27 cellular contexts compared by ENCODE assay signal in the genomic region with DNA sequence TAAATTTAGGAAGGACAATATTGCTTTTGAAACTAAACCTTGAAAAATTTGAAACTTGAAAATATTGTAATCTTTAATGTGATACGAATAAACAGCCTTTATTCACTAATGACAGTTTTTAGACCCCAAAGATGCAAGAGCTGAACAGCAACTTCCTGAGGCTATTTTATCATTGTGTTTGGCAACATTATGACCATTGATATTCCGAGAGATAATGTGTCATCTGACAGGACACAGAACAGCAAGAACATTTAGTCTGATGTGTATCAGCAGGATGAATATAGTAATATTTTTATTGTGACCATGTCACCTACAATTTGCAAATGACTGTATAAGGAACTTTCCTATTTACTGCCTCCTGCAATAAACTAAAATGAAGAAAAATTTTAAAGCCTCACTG.
"Had no signal": no experiment of that assay in that cellular context is flagged by ENCODE, and none has a peak within 500 bp of the region (broad histone marks: within the 10 kb centered on the region; RNA-seq: fewer than 3 reads in every experiment).

No MANE protein-coding gene starts in this region.

- DNase-seq: activated CD4-positive, alpha-beta memory T cell treated with anti-CD3 and anti-CD28 coated beads, Interleukin-2, amount 10 ng/mL, durations not matched to agents 7 days and 5 days; activated CD4-positive, alpha-beta T cell treated with anti-CD3 and anti-CD28 coated beads for 1 hour; activated CD4-positive, alpha-beta T cell treated with anti-CD3 and anti-CD28 coated beads for 4 hours; activated CD4-positive, alpha-beta T cell treated with anti-CD3 and anti-CD28 coated beads, Interleukin-2, amount 10 ng/mL, durations not matched to agents 7 days and 5 days; activated CD4-positive, alpha-beta T cell treated with anti-CD3 and anti-CD28 coated beads, Interleukin-2, amount 50 U/mL, for 4 hours; activated CD8-positive, alpha-beta memory T cell treated with anti-CD3 and anti-CD28 coated beads, Interleukin-2, amount 50 U/mL, for 48 hours; activated gamma-delta T cell; activated naive CD4-positive, alpha-beta T cell treated with anti-CD3 and anti-CD28 coated beads, Interleukin-2, amount 50 U/mL, for 16 hours; activated naive CD4-positive, alpha-beta T cell treated with Interleukin-2 at 50 U/mL for 16 hours; activated T-cell treated with anti-CD3 and anti-CD28 coated beads for 4 hours; activated T-cell treated with anti-CD3 and anti-CD28 coated beads, Interleukin-2, amount 50 U/mL, for 24 hours; activated T-cell treated with anti-CD3 and anti-CD28 coated beads, Interleukin-2, amount 50 U/mL, for 72 hours; amniotic stem cell; anterior cingulate cortex; caudate nucleus; cortex of kidney; dermis blood vessel endothelial cell; effector CD4-positive, alpha-beta T cell; effector memory CD8-positive, alpha-beta T cell; esophagus squamous epithelium; foreskin fibroblast; gastrocnemius medialis; glutamatergic neuron; heart left ventricle; T-helper 2 cell had no signal

- H3K9me3 ChIP-seq: esophagus squamous epithelium, gastrocnemius medialis, heart left ventricle had no signal

- H3K4me3 ChIP-seq: esophagus squamous epithelium, gastrocnemius medialis, heart left ventricle had no signal

- H3K36me3 ChIP-seq: esophagus squamous epithelium, gastrocnemius medialis, heart left ventricle had no signal

- ATAC-seq: activated T-cell treated with anti-CD3 and anti-CD28 coated beads, Interleukin-2, amount 50 U/mL, for 72 hours; effector memory CD8-positive, alpha-beta T cell; gastrocnemius medialis; heart left ventricle; WTC11 had no signal

- H3K27ac ChIP-seq: epithelial cell of prostate, esophagus squamous epithelium, gastrocnemius medialis, heart left ventricle had no signal

- H3K4me1 ChIP-seq: esophagus squamous epithelium, gastrocnemius medialis, heart left ventricle had no signal

- H3K27me3 ChIP-seq: esophagus squamous epithelium, gastrocnemius medialis, heart left ventricle had no signal
